In genomic region chr2:27891063-27891819, GRCh38 we compare ENCODE assay signal across 8 cellular contexts. TPM values are rescaled to one million over a fixed set of nuclear protein-coding genes. Genes with fewer than 3 reads are reported as not detected.
DNase-seq lines count a peak whose midpoint lies in the region; ATAC-seq and TF ChIP-seq lines count a peak whose summit lies in the region.

No MANE protein-coding gene starts in this region.

- H3K4me3 ChIP-seq in right lobe of liver = peak overlapping the region; percentile 71 to 84 (median 83)

- peaks cover 36% of the 10 kb centered on the region for H3K36me3 Mint-ChIP-seq in dendritic cell treated with granulocyte-macrophage colony-stimulating factor and Interleukin-4, amounts not matched to agents 40 ng/mL and 50 ng/mL, for 4 days (ENCODE audit: low read depth)

- peak overlapping the region; percentile 97 for H3K4me3 Mint-ChIP-seq in dendritic cell treated with granulocyte-macrophage colony-stimulating factor and Interleukin-4, amounts not matched to agents 40 ng/mL and 50 ng/mL, for 4 days

- peak overlapping the region; percentile 99 for H3K27ac Mint-ChIP-seq in dendritic cell treated with granulocyte-macrophage colony-stimulating factor and Interleukin-4, amounts not matched to agents 40 ng/mL and 50 ng/mL, for 4 days

- H3K27me3 Mint-ChIP-seq in dendritic cell treated with granulocyte-macrophage colony-stimulating factor and Interleukin-4, amounts not matched to agents 40 ng/mL and 50 ng/mL, for 4 days = no peaks in the 10 kb centered on the region

- H3K4me1 Mint-ChIP-seq in dendritic cell treated with granulocyte-macrophage colony-stimulating factor and Interleukin-4, amounts not matched to agents 40 ng/mL and 50 ng/mL, for 4 days (ENCODE audit: low read depth) = peaks cover 63% of the 10 kb centered on the region

- peaks cover 0 to 1% (median 0%) of the 10 kb centered on the region in 4 donors for H3K36me3 ChIP-seq in right lobe of liver

- intact Hi-C loops in dendritic cell treated with granulocyte-macrophage colony-stimulating factor and Interleukin-4, amounts not matched to agents 40 ng/mL and 50 ng/mL, for 4 days (cut with micrococcal nuclease) = loop anchor here (1.0 to 10.0 kb wide), 5 partner anchors 29 to 556 kb away; partner anchors contain the start of gene FOSL2
- intact Hi-C loops in right lobe of liver (cut with DNase I) = no loop called here

- H3K27me3 ChIP-seq in right lobe of liver = no peaks in the 10 kb centered on the region

- H3K9me3 Mint-ChIP-seq in dendritic cell treated with granulocyte-macrophage colony-stimulating factor and Interleukin-4, amounts not matched to agents 40 ng/mL and 50 ng/mL, for 4 days = no peaks in the 10 kb centered on the region

- no peaks in the 10 kb centered on the region for H3K9me3 ChIP-seq in right lobe of liver

- TF ChIP-seq CTCF in GM10266 (IDR thresholded peaks at IDR 0.05; ENCODE audit: control insufficient read depth, insufficient read depth, low read depth, missing control alignments) = no peak
- no peak for TF ChIP-seq CTCF in right lobe of liver (IDR thresholded peaks at IDR 0.05)

- H3K27ac ChIP-seq in right lobe of liver = peak overlapping the region; percentile 96 to 98 (median 97)

- H3K4me1 ChIP-seq in right lobe of liver = peaks cover 0 to 13% (median 4%) of the 10 kb centered on the region in 4 donors

- peak; percentile 81 for DNase-seq in GM10266 (ENCODE audit: extremely low spot score)
- DNase-seq in NCI-H446 treated with DMSO at 0.1 percent for 48 hours (lab: John Stamatoyannopoulos, UW) = peak; percentile 36
- DNase-seq in activated CD4-positive, alpha-beta T cell treated with anti-CD3 and anti-CD28 coated beads, Interleukin-2, amount 50 U/mL, for 4 hours = peak; percentile 91 to 92
- DNase-seq in right lobe of liver = peak; percentile 71 to 88 (median 82)
- peak; percentile 75 to 85 for DNase-seq in stimulated activated CD4-positive, alpha-beta T cell treated with anti-CD3 and anti-CD28 coated beads, Interleukin-4, amount 100 ng/mL, for 48 hours (ENCODE audit: low read depth in 2 of 2)

- peak; percentile 29 for ATAC-seq in HG02938 (IDR thresholded peaks at IDR 0.05; ENCODE audit: unreplicated experiment)
- peak; percentile 2 to 32 (median 13) for ATAC-seq in right lobe of liver
- no peak for ATAC-seq in GM18858 (IDR thresholded peaks at IDR 0.05; ENCODE audit: unreplicated experiment)

- 14% methylated on average over 20 of the region's 21 CpGs for whole genome bisulfite sequencing in right lobe of liver (ENCODE audit: insufficient coverage, low coverage, low lambda C conversion rate, missing lambda C conversion rate)

- no peak for TF ChIP-seq POLR2A in right lobe of liver (IDR thresholded peaks at IDR 0.05)

RNA-seq across cellular contexts. Expression of gene BABAM2, which starts 0.7 kb away (rescaled TPM):
- total RNA-seq in right lobe of liver = 10 to 100 TPM; 17.1 to 39.4 (median 25.5) TPM

RNA-seq across cellular contexts. Expression of gene RBKS, which starts 1.1 kb away (rescaled TPM):
- 10 to 100 TPM; 13.5 to 18.6 (median 16.0) TPM for total RNA-seq in right lobe of liver

Comparison
In these comparisons a context has a peak if more than half of its experiments do, and no peak if none do; other contexts are left out.
1. DNase-seq: peak in every context shown above with its lines; median percentile 92 in activated CD4-positive, alpha-beta T cell treated with anti-CD3 and anti-CD28 coated beads, Interleukin-2, amount 50 U/mL, for 4 hours; 82 in right lobe of liver; 81 in GM10266; 80 in stimulated activated CD4-positive, alpha-beta T cell treated with anti-CD3 and anti-CD28 coated beads, Interleukin-4, amount 100 ng/mL, for 48 hours; 36 in NCI-H446 treated with DMSO at 0.1 percent for 48 hours.